In the genomic region with DNA sequence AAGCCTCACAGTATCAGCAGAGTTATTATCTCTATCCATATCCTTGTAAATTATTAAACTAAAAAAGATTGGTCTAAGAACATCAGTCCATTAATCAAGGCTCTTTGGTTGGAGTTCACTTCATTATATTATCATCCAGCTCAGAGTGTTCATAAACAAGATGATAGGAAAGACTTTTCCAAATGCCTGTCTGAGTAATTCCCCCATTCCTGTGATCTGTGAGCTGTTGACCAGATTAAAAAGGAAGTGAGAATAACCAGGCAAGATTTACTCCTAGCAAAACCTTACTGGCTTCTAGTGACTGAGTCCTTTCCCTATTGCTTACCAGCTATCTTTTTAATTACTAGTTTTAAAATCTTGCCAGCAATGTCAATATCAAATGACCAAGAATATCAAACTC, we compare ENCODE assay signal across 1 cellular context.
TF ChIP-seq lines count a peak whose summit lies in the region.

No MANE protein-coding gene starts in this region.

TF ChIP-seq in SK-N-SH, 30 proteins besides CTCF, POLR2A, EP300 and RAD21 (continued from another document):
- TF ChIP-seq, protein P1, sequence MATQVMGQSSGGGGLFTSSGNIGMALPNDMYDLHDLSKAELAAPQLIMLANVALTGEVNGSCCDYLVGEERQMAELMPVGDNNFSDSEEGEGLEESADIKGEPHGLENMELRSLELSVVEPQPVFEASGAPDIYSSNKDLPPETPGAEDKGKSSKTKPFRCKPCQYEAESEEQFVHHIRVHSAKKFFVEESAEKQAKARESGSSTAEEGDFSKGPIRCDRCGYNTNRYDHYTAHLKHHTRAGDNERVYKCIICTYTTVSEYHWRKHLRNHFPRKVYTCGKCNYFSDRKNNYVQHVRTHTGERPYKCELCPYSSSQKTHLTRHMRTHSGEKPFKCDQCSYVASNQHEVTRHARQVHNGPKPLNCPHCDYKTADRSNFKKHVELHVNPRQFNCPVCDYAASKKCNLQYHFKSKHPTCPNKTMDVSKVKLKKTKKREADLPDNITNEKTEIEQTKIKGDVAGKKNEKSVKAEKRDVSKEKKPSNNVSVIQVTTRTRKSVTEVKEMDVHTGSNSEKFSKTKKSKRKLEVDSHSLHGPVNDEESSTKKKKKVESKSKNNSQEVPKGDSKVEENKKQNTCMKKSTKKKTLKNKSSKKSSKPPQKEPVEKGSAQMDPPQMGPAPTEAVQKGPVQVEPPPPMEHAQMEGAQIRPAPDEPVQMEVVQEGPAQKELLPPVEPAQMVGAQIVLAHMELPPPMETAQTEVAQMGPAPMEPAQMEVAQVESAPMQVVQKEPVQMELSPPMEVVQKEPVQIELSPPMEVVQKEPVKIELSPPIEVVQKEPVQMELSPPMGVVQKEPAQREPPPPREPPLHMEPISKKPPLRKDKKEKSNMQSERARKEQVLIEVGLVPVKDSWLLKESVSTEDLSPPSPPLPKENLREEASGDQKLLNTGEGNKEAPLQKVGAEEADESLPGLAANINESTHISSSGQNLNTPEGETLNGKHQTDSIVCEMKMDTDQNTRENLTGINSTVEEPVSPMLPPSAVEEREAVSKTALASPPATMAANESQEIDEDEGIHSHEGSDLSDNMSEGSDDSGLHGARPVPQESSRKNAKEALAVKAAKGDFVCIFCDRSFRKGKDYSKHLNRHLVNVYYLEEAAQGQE (IDR thresholded peaks at IDR 0.05; ENCODE audit: low read depth, low read length) = no peak
- no peak for TF ChIP-seq SMC3 (IDR thresholded peaks at IDR 0.05; ENCODE audit: low read depth, low read length)
